Comparison of ENCODE assay signal across 26 cellular contexts in the genomic region with DNA sequence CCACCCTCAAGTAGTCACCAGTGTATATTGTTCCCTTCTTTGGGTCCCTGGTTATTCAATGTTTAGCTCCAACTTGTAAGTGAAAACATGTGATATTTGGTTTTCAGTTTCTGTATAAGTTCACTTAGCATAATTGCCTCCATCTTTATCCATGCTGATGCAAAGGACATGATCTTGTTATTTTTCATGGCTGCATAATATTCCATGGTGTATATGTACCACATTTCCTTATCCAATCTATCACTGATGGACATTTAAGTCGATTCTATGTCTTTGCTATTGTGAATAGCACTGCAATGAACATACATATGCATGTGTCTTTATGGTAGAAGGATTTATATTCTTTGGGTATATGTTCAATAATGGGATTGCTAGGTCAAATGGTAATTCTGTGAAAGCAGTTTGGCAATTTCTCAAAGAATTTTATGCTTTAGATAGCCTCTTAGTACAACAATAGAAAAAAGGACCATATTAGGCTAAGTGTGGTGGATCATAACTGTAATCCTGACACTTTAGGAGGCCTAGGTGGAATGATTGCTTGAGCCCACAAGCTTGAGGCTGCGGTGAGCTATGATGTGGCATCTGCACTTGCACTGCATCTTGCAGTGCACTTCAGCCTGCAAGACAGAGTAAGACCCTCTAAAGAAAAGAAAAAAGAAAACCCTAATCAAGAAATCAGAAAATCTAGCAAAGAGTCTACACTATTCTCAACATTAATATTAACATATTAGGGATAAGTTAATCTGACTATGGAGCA.
"Had no signal": no experiment of that assay in that cellular context is flagged by ENCODE, and none has a peak within 500 bp of the region (broad histone marks: within the 10 kb centered on the region; RNA-seq: fewer than 3 reads in every experiment).

No MANE protein-coding gene starts in this region.

- H3K27me3 ChIP-seq: ascending aorta, breast epithelium, cardiac muscle cell, colonic mucosa had no signal

- H3K27ac ChIP-seq: ascending aorta, breast epithelium, cardiac muscle cell, colonic mucosa had no signal

- H3K4me1 ChIP-seq: ascending aorta, breast epithelium, colonic mucosa had no signal

- H3K36me3 ChIP-seq: ascending aorta, breast epithelium, cardiac muscle cell, colonic mucosa had no signal

- H3K9me3 ChIP-seq: ascending aorta, breast epithelium, colonic mucosa had no signal

- DNase-seq: activated CD4-positive, alpha-beta memory T cell treated with anti-CD3 and anti-CD28 coated beads for 36 hours; activated CD4-positive, alpha-beta T cell treated with anti-CD3 and anti-CD28 coated beads for 36 hours; activated CD4-positive, alpha-beta T cell treated with anti-CD3 and anti-CD28 coated beads, Interleukin-2, amount 10 ng/mL, durations not matched to agents 24 days and 14 days; activated CD4-positive, CD25-positive, alpha-beta regulatory T cell; activated CD4-positive, CD25-positive, alpha-beta regulatory T cell treated with anti-CD3 and anti-CD28 coated beads, Interleukin-2, amount 50 U/mL, for 72 hours; activated CD8-positive, alpha-beta memory T cell treated with anti-CD3 and anti-CD28 coated beads, Interleukin-2, amount 10 ng/mL, durations not matched to agents 7 days and 5 days; activated CD8-positive, alpha-beta memory T cell treated with anti-CD3 and anti-CD28 coated beads, Interleukin-2, amount 50 U/mL, for 4 hours; activated CD8-positive, alpha-beta T cell treated with anti-CD3 and anti-CD28 coated beads, Interleukin-2, amount 10 ng/mL, durations not matched to agents 7 days and 5 days; activated effector memory CD4-positive, alpha-beta T cell treated with anti-CD3 and anti-CD28 coated beads, Interleukin-2, amount 50 U/mL, for 16 hours; activated naive CD4-positive, alpha-beta T cell treated with anti-CD3 and anti-CD28 coated beads, Interleukin-2, amount 10 ng/mL, durations not matched to agents 7 days and 5 days; activated naive CD8-positive, alpha-beta T cell treated with anti-CD3 and anti-CD28 coated beads, Interleukin-2, amount 10 ng/mL, durations not matched to agents 7 days and 5 days; activated T-cell treated with anti-CD3 and anti-CD28 coated beads, Interleukin-2, amount 50 U/mL, for 1 hour; activated T-cell treated with anti-CD3 and anti-CD28 coated beads, Interleukin-2, amount 50 U/mL, for 48 hours; central memory CD4-positive, alpha-beta T cell; cerebellar nuclear complex; colonic mucosa; effector CD8-positive, alpha-beta T cell; foreskin fibroblast; head of caudate nucleus; T-helper 2 cell had no signal

- ATAC-seq: activated CD4-positive, alpha-beta T cell treated with anti-CD3 and anti-CD28 coated beads for 36 hours; activated CD8-positive, alpha-beta memory T cell treated with anti-CD3 and anti-CD28 coated beads, Interleukin-2, amount 10 ng/mL, durations not matched to agents 7 days and 5 days; activated CD8-positive, alpha-beta T cell treated with anti-CD3 and anti-CD28 coated beads, Interleukin-2, amount 10 ng/mL, durations not matched to agents 7 days and 5 days; activated naive CD4-positive, alpha-beta T cell treated with anti-CD3 and anti-CD28 coated beads, Interleukin-2, amount 50 U/mL, for 72 hours; esophagus mucosa had no signal

- FAIRE-seq: frontal cortex had no signal

- H3K4me3 ChIP-seq: ascending aorta, breast epithelium, cardiac muscle cell, colonic mucosa had no signal
